In the genomic region with DNA sequence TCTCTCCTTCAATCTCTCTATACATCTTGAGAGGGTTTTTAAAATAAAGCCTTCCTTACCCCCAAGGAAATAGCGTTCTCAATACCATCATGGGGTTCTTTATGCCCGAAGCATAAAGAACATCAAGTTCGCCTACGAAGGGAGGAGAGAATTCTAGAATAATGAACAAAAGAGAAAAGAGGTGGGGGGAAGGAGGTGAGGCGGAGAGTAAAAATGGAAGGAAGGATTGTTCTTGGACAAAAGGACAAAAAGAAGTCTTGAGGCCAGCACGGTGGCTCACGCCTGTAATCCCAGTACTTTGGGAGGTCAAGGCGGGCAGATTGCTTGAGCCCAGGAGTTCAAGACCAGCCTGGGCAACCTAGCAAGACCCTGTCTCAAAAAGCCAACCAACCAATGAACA, we compare ENCODE assay signal across 1 cellular context.
TF ChIP-seq lines count a peak whose summit lies in the region.

No MANE protein-coding gene starts in this region.

TF ChIP-seq in IMR-90, 13 proteins besides CTCF, POLR2A, EP300 and RAD21:
- no peak for TF ChIP-seq MAZ (IDR thresholded peaks at IDR 0.05; ENCODE audit: borderline replicate concordance, low read depth, low read length)
- TF ChIP-seq BHLHE40 (IDR thresholded peaks at IDR 0.05; ENCODE audit: low read depth, low read length) = no peak
- TF ChIP-seq SMC3 (IDR thresholded peaks at IDR 0.05; ENCODE audit: low read depth, low read length) = no peak
